In genomic region chr9:69835412-69836080, GRCh38 we compare ENCODE assay signal across 22 cellular contexts. TPM values are rescaled to one million over a fixed set of nuclear protein-coding genes. Genes with fewer than 3 reads are reported as not detected.
A peak's percentile ranks its signal among the peaks of the same experiment; 100 is the strongest.
DNase-seq lines count a peak whose midpoint lies in the region; ATAC-seq and TF ChIP-seq lines count a peak whose summit lies in the region.
"Had no signal": no experiment of that assay in that cellular context is flagged by ENCODE, and none has a peak within 500 bp of the region (broad histone marks: within the 10 kb centered on the region; RNA-seq: fewer than 3 reads in every experiment).

No MANE protein-coding gene starts in this region.

- no peaks in the 10 kb centered on the region for H3K27me3 Mint-ChIP-seq in activated CD4-positive, alpha-beta T cell treated with anti-CD3 and anti-CD28 coated beads for 36 hours
- H3K27me3 Mint-ChIP-seq in CD4-positive, CD25-positive, alpha-beta regulatory T cell: peaks cover 4% of the 10 kb centered on the region
- H3K27me3 Mint-ChIP-seq in T-helper 2 cell treated with Interferon-gamma antibody and Interleukin-4, amounts not matched to agents 5 μg/mL and 100 μg/mL, for 36 hours (ENCODE audit: low read depth): no peaks in the 10 kb centered on the region
- H3K27me3 Mint-ChIP-seq in naive thymus-derived CD4-positive, alpha-beta T cell: no peaks in the 10 kb centered on the region
- H3K27me3 Mint-ChIP-seq in natural killer cell (ENCODE audit: low read depth in 2 of 2): no peaks in the 10 kb centered on the region

- no peaks in the 10 kb centered on the region for H3K9me3 ChIP-seq in CD4-positive, CD25-positive, alpha-beta regulatory T cell (ENCODE audit: control insufficient read depth in 2 of 2, low read length in 2 of 2)
- H3K9me3 ChIP-seq in naive thymus-derived CD4-positive, alpha-beta T cell (ENCODE audit: control insufficient read depth in 2 of 3, low read length in 3 of 3): no peaks in the 10 kb centered on the region
- H3K9me3 ChIP-seq: Caco-2 had no signal

- intact Hi-C loops in activated CD4-positive, alpha-beta T cell treated with anti-CD3 and anti-CD28 coated beads for 36 hours (cut with DNase I, micrococcal nuclease): loop anchor here in 1 of 2 experiments (2.0 kb wide), 2 partner anchors 15 to 63 kb away; partner anchors contain the start of gene CFAP95
- intact Hi-C loops in naive thymus-derived CD4-positive, alpha-beta T cell (cut with micrococcal nuclease): loop anchor here in 1 of 2 donors (2.0 kb wide), 2 partner anchors 15 to 77 kb away; partner anchors contain the start of gene CFAP95
- intact Hi-C loops in natural killer cell (cut with micrococcal nuclease): no loop called here
- intact Hi-C loops in Right ventricle myocardium superior (cut with DNase I): no loop called here

- no peak for DNase-seq in activated CD4-positive, alpha-beta T cell treated with anti-CD3 and anti-CD28 coated beads for 36 hours
- no peak for DNase-seq in activated CD4-positive, alpha-beta T cell treated with anti-CD3 and anti-CD28 coated beads, Interleukin-2, amount 50 U/mL, for 48 hours
- DNase-seq in CD4-positive, CD25-positive, alpha-beta regulatory T cell: no peak
- no peak for DNase-seq in T-helper 2 cell treated with Interferon-gamma antibody and Interleukin-4, amounts not matched to agents 5 μg/mL and 100 μg/mL, for 36 hours (ENCODE audit: low spot score)
- no peak for DNase-seq in naive thymus-derived CD4-positive, alpha-beta T cell
- DNase-seq in kidney glomerular epithelial cell (lab: John Stamatoyannopoulos, UW) (no peak), natural killer cell (no peak), Right ventricle myocardium superior (no peak)
- DNase-seq: 8988T, Caco-2, DMS153, GDM1, MM.1S, NCI-H1092, NCI-H1694 treated with DMSO at 0.1 percent for 48 hours had no signal

- TF ChIP-seq CTCF in natural killer cell (IDR thresholded peaks at IDR 0.05): no peak

- POLR2A ChIA-PET in activated CD4-positive, alpha-beta T cell treated with anti-CD3 and anti-CD28 coated beads for 36 hours (lab: Charles Lee): no interaction called here
- POLR2A ChIA-PET in naive thymus-derived CD4-positive, alpha-beta T cell (lab: Charles Lee): interaction anchor here (0.9 kb wide), 1 partner anchor 17 kb away, joined by 3 read pairs; no protein-coding TSS in a partner anchor

- peaks cover 33% of the 10 kb centered on the region for H3K4me1 Mint-ChIP-seq in activated CD4-positive, alpha-beta T cell treated with anti-CD3 and anti-CD28 coated beads for 36 hours
- H3K4me1 Mint-ChIP-seq in CD4-positive, CD25-positive, alpha-beta regulatory T cell: peaks cover 4 to 28% (median 22%) of the 10 kb centered on the region in 4 donors
- H3K4me1 Mint-ChIP-seq in T-helper 2 cell treated with Interferon-gamma antibody and Interleukin-4, amounts not matched to agents 5 μg/mL and 100 μg/mL, for 36 hours (ENCODE audit: low read depth): peaks cover 45% of the 10 kb centered on the region
- peaks cover 10 to 40% (median 25%) of the 10 kb centered on the region in 7 donors for H3K4me1 Mint-ChIP-seq in naive thymus-derived CD4-positive, alpha-beta T cell
- no peaks in the 10 kb centered on the region for H3K4me1 Mint-ChIP-seq in natural killer cell
- H3K4me1 Mint-ChIP-seq: CD14-positive monocyte had no signal

- peaks cover 19% of the 10 kb centered on the region for H3K4me1 ChIP-seq in CD4-positive, CD25-positive, alpha-beta regulatory T cell (ENCODE audit: control insufficient read depth, insufficient read depth, low read length, poor library complexity, severe bottlenecking)
- peaks cover 0 to 7% of the 10 kb centered on the region in 2 donors for H3K4me1 ChIP-seq in naive thymus-derived CD4-positive, alpha-beta T cell (ENCODE audit: control insufficient read depth in 2 of 2, insufficient read depth in 2 of 2, low read length in 2 of 2)
- H3K4me1 ChIP-seq: Caco-2 had no signal

- H3K27ac ChIP-seq in CD4-positive, CD25-positive, alpha-beta regulatory T cell (ENCODE audit: insufficient read depth, low read length, poor library complexity, severe bottlenecking): no peak overlapping the region
- H3K27ac ChIP-seq in naive thymus-derived CD4-positive, alpha-beta T cell (ENCODE audit: low read depth, low read length): peak overlapping the region; percentile 33

- peak overlapping the region; percentile 72 for H3K4me3 ChIP-seq in CD4-positive, CD25-positive, alpha-beta regulatory T cell (ENCODE audit: low read depth, low read length)
- no peak overlapping the region for H3K4me3 ChIP-seq in naive thymus-derived CD4-positive, alpha-beta T cell (ENCODE audit: low read length)

- H3K9me3 Mint-ChIP-seq in activated CD4-positive, alpha-beta T cell treated with anti-CD3 and anti-CD28 coated beads for 36 hours (ENCODE audit: low read depth): no peaks in the 10 kb centered on the region
- H3K9me3 Mint-ChIP-seq in CD4-positive, CD25-positive, alpha-beta regulatory T cell: no peaks in the 10 kb centered on the region
- peaks cover 14% of the 10 kb centered on the region for H3K9me3 Mint-ChIP-seq in T-helper 2 cell treated with Interferon-gamma antibody and Interleukin-4, amounts not matched to agents 5 μg/mL and 100 μg/mL, for 36 hours
- peaks cover 0 to 3% (median 0%) of the 10 kb centered on the region in 11 donors for H3K9me3 Mint-ChIP-seq in naive thymus-derived CD4-positive, alpha-beta T cell
- no peaks in the 10 kb centered on the region for H3K9me3 Mint-ChIP-seq in natural killer cell

- H3K4me3 Mint-ChIP-seq in activated CD4-positive, alpha-beta T cell treated with anti-CD3 and anti-CD28 coated beads for 36 hours: peak overlapping the region; percentile 8
- H3K4me3 Mint-ChIP-seq in CD4-positive, CD25-positive, alpha-beta regulatory T cell: peak overlapping the region in 1 of 4 donors; percentile 74
- peak overlapping the region; percentile 71 for H3K4me3 Mint-ChIP-seq in T-helper 2 cell treated with Interferon-gamma antibody and Interleukin-4, amounts not matched to agents 5 μg/mL and 100 μg/mL, for 36 hours
- peak overlapping the region in 9 of 10 donors; percentile 22 to 72 (median 56) for H3K4me3 Mint-ChIP-seq in naive thymus-derived CD4-positive, alpha-beta T cell
- no peak overlapping the region for H3K4me3 Mint-ChIP-seq in natural killer cell
- H3K4me3 Mint-ChIP-seq: CD14-positive monocyte had no signal

- peak overlapping the region; percentile 51 for H3K27ac Mint-ChIP-seq in activated CD4-positive, alpha-beta T cell treated with anti-CD3 and anti-CD28 coated beads for 36 hours
- no peak overlapping the region for H3K27ac Mint-ChIP-seq in CD4-positive, CD25-positive, alpha-beta regulatory T cell
- H3K27ac Mint-ChIP-seq in T-helper 2 cell treated with Interferon-gamma antibody and Interleukin-4, amounts not matched to agents 5 μg/mL and 100 μg/mL, for 36 hours: peak overlapping the region; percentile 89
- H3K27ac Mint-ChIP-seq in naive thymus-derived CD4-positive, alpha-beta T cell: peak overlapping the region in 8 of 9 donors; percentile 6 to 77 (median 72)
- H3K27ac Mint-ChIP-seq in natural killer cell: no peak overlapping the region
- H3K27ac Mint-ChIP-seq: CD14-positive monocyte had no signal

- no peak for ATAC-seq in activated CD4-positive, alpha-beta T cell treated with anti-CD3 and anti-CD28 coated beads for 36 hours
- no peak for ATAC-seq in CD4-positive, CD25-positive, alpha-beta regulatory T cell (ENCODE audit: low read depth in 2 of 2)
- ATAC-seq in naive thymus-derived CD4-positive, alpha-beta T cell: no peak
- no peak for ATAC-seq in natural killer cell
- no peak for ATAC-seq in Right ventricle myocardium superior (ENCODE audit: poor library complexity)
- ATAC-seq: HCT116, Panc1 had no signal

- CTCF ChIA-PET in activated CD4-positive, alpha-beta T cell treated with anti-CD3 and anti-CD28 coated beads for 36 hours (lab: Charles Lee): interaction anchor here (0.9 to 1.7 kb wide), 4 partner anchors 17 to 84 kb away, joined by 3 to 6 read pairs (median 3); no protein-coding TSS in a partner anchor
- CTCF ChIA-PET in naive thymus-derived CD4-positive, alpha-beta T cell (lab: Charles Lee): interaction anchor here (1.0 to 1.3 kb wide), 2 partner anchors 9 to 26 kb away, joined by 3 read pairs; no protein-coding TSS in a partner anchor

- no peaks in the 10 kb centered on the region for H3K27me3 ChIP-seq in CD4-positive, CD25-positive, alpha-beta regulatory T cell (ENCODE audit: control insufficient read depth, insufficient read depth, low read length)
- H3K27me3 ChIP-seq in naive thymus-derived CD4-positive, alpha-beta T cell (ENCODE audit: control insufficient read depth in 2 of 2, insufficient read depth in 2 of 2, low read length in 2 of 2): no peaks in the 10 kb centered on the region

- H3K36me3 ChIP-seq in CD4-positive, CD25-positive, alpha-beta regulatory T cell (ENCODE audit: control insufficient read depth, insufficient read depth, low read length): no peaks in the 10 kb centered on the region
- no peaks in the 10 kb centered on the region for H3K36me3 ChIP-seq in naive thymus-derived CD4-positive, alpha-beta T cell (ENCODE audit: control insufficient read depth in 2 of 3, insufficient read depth in 3 of 3, low read length in 3 of 3)

- H3K36me3 Mint-ChIP-seq in activated CD4-positive, alpha-beta T cell treated with anti-CD3 and anti-CD28 coated beads for 36 hours (ENCODE audit: low read depth): no peaks in the 10 kb centered on the region
- H3K36me3 Mint-ChIP-seq in CD4-positive, CD25-positive, alpha-beta regulatory T cell: no peaks in the 10 kb centered on the region
- peaks cover 16% of the 10 kb centered on the region for H3K36me3 Mint-ChIP-seq in T-helper 2 cell treated with Interferon-gamma antibody and Interleukin-4, amounts not matched to agents 5 μg/mL and 100 μg/mL, for 36 hours (ENCODE audit: low read depth)
- H3K36me3 Mint-ChIP-seq in naive thymus-derived CD4-positive, alpha-beta T cell: peaks cover 0 to 14% (median 0%) of the 10 kb centered on the region in 5 donors
- H3K36me3 Mint-ChIP-seq in natural killer cell: no peaks in the 10 kb centered on the region
- H3K36me3 Mint-ChIP-seq: CD14-positive monocyte had no signal

RNA-seq across cellular contexts. Expression of gene CFAP95, which starts 14.9 kb away (rescaled TPM):
- total RNA-seq in activated CD4-positive, alpha-beta T cell treated with anti-CD3 and anti-CD28 coated beads for 36 hours: not detected
- total RNA-seq in CD4-positive, CD25-positive, alpha-beta regulatory T cell: not detected
- 10 to 100 TPM in 1 of 4 donors, not detected in 3; 17.2 TPM for polyA plus RNA-seq in CD4-positive, CD25-positive, alpha-beta regulatory T cell
- not detected for total RNA-seq in naive thymus-derived CD4-positive, alpha-beta T cell
- polyA plus RNA-seq in naive thymus-derived CD4-positive, alpha-beta T cell: under 1 TPM in 1 of 2 donors, not detected in 1; 0.44 TPM
- not detected for total RNA-seq in natural killer cell
- not detected for total RNA-seq in Right ventricle myocardium superior
- total RNA-seq: Caco-2, Daoy, LHCN-M2, NCI-H460 had no signal
- polyA plus RNA-seq: AG04450, CD14-positive monocyte had no signal

Comparison
In these comparisons a context has a peak if more than half of its experiments do, and no peak if none do; other contexts are left out.
1. H3K27ac Mint-ChIP-seq: peak in activated CD4-positive, alpha-beta T cell treated with anti-CD3 and anti-CD28 coated beads for 36 hours (single experiment), T-helper 2 cell treated with Interferon-gamma antibody and Interleukin-4, amounts not matched to agents 5 μg/mL and 100 μg/mL, for 36 hours (single experiment) and naive thymus-derived CD4-positive, alpha-beta T cell (8 of 9); none in CD4-positive, CD25-positive, alpha-beta regulatory T cell (0 of 3) and natural killer cell (0 of 2).